ENCODE assay signal across 17 cellular contexts in the genomic region with DNA sequence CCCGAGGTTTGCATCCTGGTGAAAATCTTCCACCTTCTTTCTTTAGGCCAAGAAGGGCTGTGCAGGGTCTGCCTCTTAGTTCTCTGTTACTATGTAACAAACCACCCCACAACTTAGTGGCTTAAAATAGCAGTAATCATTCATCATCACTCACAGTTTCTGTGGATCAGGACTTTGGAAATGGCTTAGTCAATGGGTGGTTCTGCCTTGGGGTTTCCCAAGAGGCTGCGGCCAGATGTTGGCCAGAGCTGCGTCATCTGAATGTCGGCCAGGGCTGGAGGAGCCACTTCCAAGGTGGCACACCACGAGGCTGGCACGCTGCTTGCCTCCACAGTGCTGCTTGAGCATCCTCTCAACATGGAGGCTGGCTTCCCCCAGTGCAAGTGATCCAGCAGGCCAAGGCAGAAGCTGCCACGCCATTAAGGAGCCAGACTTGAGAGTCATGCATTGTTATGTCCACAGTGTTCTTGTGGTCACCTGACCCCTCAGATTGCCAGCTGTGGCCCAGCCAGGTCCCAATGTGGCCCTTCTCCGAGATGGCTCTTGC.
"Had no signal": no experiment of that assay in that cellular context is flagged by ENCODE, and none has a peak within 500 bp of the region (broad histone marks: within the 10 kb centered on the region; RNA-seq: fewer than 3 reads in every experiment).

No MANE protein-coding gene starts in this region.

- H3K27ac ChIP-seq: dorsolateral prefrontal cortex, gastroesophageal sphincter, heart left ventricle, thyroid gland had no signal

- H3K9me3 ChIP-seq: thyroid gland had no signal

- DNase-seq: activated CD4-positive, alpha-beta T cell treated with anti-CD3 and anti-CD28 coated beads for 36 hours; activated CD4-positive, alpha-beta T cell treated with anti-CD3 and anti-CD28 coated beads, Interleukin-2, amount 50 U/mL, for 48 hours; activated naive CD4-positive, alpha-beta T cell; activated naive CD8-positive, alpha-beta T cell treated with anti-CD3 and anti-CD28 coated beads, Interleukin-2, amount 10 ng/mL, durations not matched to agents 7 days and 5 days; activated T-cell treated with anti-CD3 and anti-CD28 coated beads for 4 hours; central memory CD4-positive, alpha-beta T cell; dorsolateral prefrontal cortex; kidney; retina; stimulated activated naive CD4-positive, alpha-beta T cell; thyroid gland had no signal

- ATAC-seq: activated CD4-positive, alpha-beta T cell treated with anti-CD3 and anti-CD28 coated beads for 36 hours; activated T-helper 17 cell treated with anti-CD3 and anti-CD28 coated beads, Interleukin-2, amount 50 U/mL, for 72 hours; gastroesophageal sphincter; heart left ventricle; left lobe of liver; WTC11 had no signal

- FAIRE-seq: colon, kidney had no signal

- H3K27me3 ChIP-seq: gastroesophageal sphincter, thyroid gland had no signal

- H3K4me3 ChIP-seq: dorsolateral prefrontal cortex, gastroesophageal sphincter, heart left ventricle, thyroid gland had no signal

- H3K36me3 ChIP-seq: gastroesophageal sphincter, heart left ventricle, thyroid gland had no signal
